8 cellular contexts compared by ENCODE assay signal in genomic region chr10:44864637-44865288, GRCh38.
DNase-seq lines count a peak whose midpoint lies in the region; ATAC-seq lines count a peak whose summit lies in the region.

No MANE protein-coding gene starts in this region.

- peak overlapping the region; percentile 62 for H3K4me3 ChIP-seq in BLaER1
- H3K4me3 ChIP-seq in effector memory CD4-positive, alpha-beta T cell (ENCODE audit: insufficient read depth, low read depth, low read length, poor library complexity, severe bottlenecking) = peak overlapping the region; percentile 69

- H3K27me3 Mint-ChIP-seq in memory B cell = peaks cover 28% of the 10 kb centered on the region

- peak overlapping the region; percentile 87 for H3K27ac ChIP-seq in BLaER1
- no peak overlapping the region for H3K27ac ChIP-seq in effector memory CD4-positive, alpha-beta T cell (ENCODE audit: insufficient read depth, low read length, poor library complexity, severe bottlenecking)

- peak overlapping the region; percentile 95 for H3K4me2 ChIP-seq in BLaER1

- H3K9me3 Mint-ChIP-seq in memory B cell = peaks cover 2% of the 10 kb centered on the region

- peaks cover 69% of the 10 kb centered on the region for H3K4me1 ChIP-seq in BLaER1
- H3K4me1 ChIP-seq in effector memory CD4-positive, alpha-beta T cell (ENCODE audit: control insufficient read depth, insufficient read depth, low read length, poor library complexity, severe bottlenecking) = peaks cover 2% of the 10 kb centered on the region

- no peak overlapping the region for H3K27ac Mint-ChIP-seq in memory B cell

- H4K20me1 ChIP-seq in BLaER1 = no peaks in the 10 kb centered on the region

- H3K9me3 ChIP-seq in BLaER1 = 0 out of 2 replicates have a peak, but pooled peaks cover 3% of the 10 kb centered on the region
- no peaks in the 10 kb centered on the region for H3K9me3 ChIP-seq in effector memory CD4-positive, alpha-beta T cell (ENCODE audit: control insufficient read depth, low read length)

- DNase-seq in NCI-H748 (lab: John Stamatoyannopoulos, UW; ENCODE audit: unreplicated experiment) = peak; percentile 86
- peak; percentile 52 to 63 for DNase-seq in activated CD8-positive, alpha-beta memory T cell treated with anti-CD3 and anti-CD28 coated beads for 4 hours (ENCODE audit: low read depth in 2 of 2)
- peak; percentile 44 to 63 (median 52) for DNase-seq in effector memory CD4-positive, alpha-beta T cell
- peak; percentile 78 to 90 for DNase-seq in memory B cell (ENCODE audit: low spot score in 2 of 2)
- peak; percentile 58 to 84 (median 72) for DNase-seq in stimulated activated CD4-positive, alpha-beta T cell treated with anti-CD3 and anti-CD28 coated beads, TNF-alpha, amount 100 ng/mL, for 48 hours (ENCODE audit: low read depth in 3 of 3)

- H3K4me1 Mint-ChIP-seq in memory B cell = peaks cover 12% of the 10 kb centered on the region

- no peaks in the 10 kb centered on the region for H3K36me3 Mint-ChIP-seq in memory B cell

- ATAC-seq in GM19351 (IDR thresholded peaks at IDR 0.05; ENCODE audit: unreplicated experiment) = peak; percentile 90
- peak; percentile 62 for ATAC-seq in HG03469 (IDR thresholded peaks at IDR 0.05; ENCODE audit: unreplicated experiment)
- peak; percentile 88 for ATAC-seq in memory B cell (ENCODE audit: low read depth)

- H3K36me3 ChIP-seq in BLaER1 = no peaks in the 10 kb centered on the region
- no peaks in the 10 kb centered on the region for H3K36me3 ChIP-seq in effector memory CD4-positive, alpha-beta T cell (ENCODE audit: control insufficient read depth, insufficient read depth, low read length)

- H3K9ac ChIP-seq in BLaER1 = peak overlapping the region; percentile 74

- peak overlapping the region; percentile 86 for H3K4me3 Mint-ChIP-seq in memory B cell

- no peaks in the 10 kb centered on the region for H3K27me3 ChIP-seq in BLaER1
- peaks cover 11% of the 10 kb centered on the region for H3K27me3 ChIP-seq in effector memory CD4-positive, alpha-beta T cell (replicated peaks; ENCODE audit: control insufficient read depth, insufficient read depth, low read length, poor library complexity, severe bottlenecking)
